In genomic region chr13:84096221-84096620, GRCh38 we compare ENCODE assay signal across 21 cellular contexts.
DNase-seq lines count a peak whose midpoint lies in the region; ATAC-seq, FAIRE-seq and TF ChIP-seq lines count a peak whose summit lies in the region.
"Had no signal": no experiment of that assay in that cellular context is flagged by ENCODE, and none has a peak within 500 bp of the region (broad histone marks: within the 10 kb centered on the region; RNA-seq: fewer than 3 reads in every experiment).

No MANE protein-coding gene starts in this region.

- H3K4me1 Mint-ChIP-seq in astrocyte (ENCODE audit: low read depth, unreplicated experiment) (no peaks in the 10 kb centered on the region), endodermal cell (no peaks in the 10 kb centered on the region)

- H3K36me3 Mint-ChIP-seq in astrocyte (ENCODE audit: low read depth, unreplicated experiment) (no peaks in the 10 kb centered on the region), endodermal cell (ENCODE audit: low read depth) (no peaks in the 10 kb centered on the region)
- H3K36me3 Mint-ChIP-seq: CD8-positive, alpha-beta T cell had no signal

- no peaks in the 10 kb centered on the region for H3K79me2 ChIP-seq in SK-N-SH (ENCODE audit: insufficient read depth)
- no peaks in the 10 kb centered on the region for H3K79me2 ChIP-seq in astrocyte (ENCODE audit: insufficient read depth, low read length)
- no peaks in the 10 kb centered on the region for H3K79me2 ChIP-seq in fibroblast of lung (ENCODE audit: control insufficient read depth, insufficient read depth, low read length)

- no peak overlapping the region for H3K4me3 Mint-ChIP-seq in astrocyte (ENCODE audit: unreplicated experiment)
- no peak overlapping the region for H3K4me3 Mint-ChIP-seq in endodermal cell
- H3K4me3 Mint-ChIP-seq: CD8-positive, alpha-beta T cell had no signal

- ATAC-seq in SK-N-SH treated with all-trans-retinoic acid at 6 μM for 48 hours: no peak
- no peak for ATAC-seq in stimulated activated naive CD8-positive, alpha-beta T cell treated with anti-CD3 and anti-CD28 coated beads, Interleukin-15, Interleukin-2, amounts not matched to agents 100 U/mL and 50 U/mL, for 24 hours
- ATAC-seq: CD8-positive, alpha-beta T cell; GM12878; HCT116; K562; Panc1; Right ventricle myocardium inferior had no signal

- no peak for TF ChIP-seq RAD21 in SK-N-SH (IDR thresholded peaks at IDR 0.05; ENCODE audit: low read length)

- POLR2A ChIA-PET in SK-N-SH (lab: Yijun Ruan, JAX): no interaction called here

- FAIRE-seq in astrocyte (lab: Jason Lieb, UNC): no peak
- FAIRE-seq in frontal cortex (lab: Jason Lieb, UNC): no peak
- FAIRE-seq: GM12878, K562 had no signal

- peaks cover 4% of the 10 kb centered on the region; the same call in 1 of the 2 replicates for H3K27me3 ChIP-seq in SK-N-SH (ENCODE audit: insufficient read depth)
- no peaks in the 10 kb centered on the region for H3K27me3 ChIP-seq in astrocyte (ENCODE audit: insufficient read depth, low read length)
- H3K27me3 ChIP-seq in fibroblast of lung (ENCODE audit: control insufficient read depth, insufficient read depth, low read length): no peaks in the 10 kb centered on the region
- no peaks in the 10 kb centered on the region for H3K27me3 ChIP-seq in endodermal cell (ENCODE audit: control insufficient read depth, insufficient read depth, low read length, poor library complexity, severe bottlenecking)
- H3K27me3 ChIP-seq: BLaER1, MG63 had no signal

- H3K27ac ChIP-seq in SK-N-SH (ENCODE audit: low read depth in 2 of 2, low read length in 1 of 2) (no peak overlapping the region), astrocyte (ENCODE audit: low read depth, low read length) (no peak overlapping the region), fibroblast of lung (ENCODE audit: insufficient read depth, low read length) (no peak overlapping the region), endodermal cell (ENCODE audit: low read depth, low read length) (no peak overlapping the region)
- H3K27ac ChIP-seq: 22Rv1, BLaER1 had no signal

- H4K20me1 ChIP-seq in SK-N-SH (ENCODE audit: insufficient read depth) (no peaks in the 10 kb centered on the region), astrocyte (ENCODE audit: insufficient read depth, low read length) (no peaks in the 10 kb centered on the region), fibroblast of lung (ENCODE audit: control insufficient read depth, extremely low read depth, insufficient read depth, low read length) (no peaks in the 10 kb centered on the region)
- H4K20me1 ChIP-seq: BLaER1 had no signal

- TF ChIP-seq EP300 in SK-N-SH (IDR thresholded peaks at IDR 0.05; ENCODE audit: borderline replicate concordance in 1 of 2, low read depth in 1 of 2, low read length in 1 of 2): no peak

- H3F3A ChIP-seq in SK-N-SH (replicated peaks; ENCODE audit: insufficient read depth): no peaks in the 10 kb centered on the region

- H3K9ac ChIP-seq in SK-N-SH (no peak overlapping the region), astrocyte (ENCODE audit: low read length) (no peak overlapping the region), fibroblast of lung (ENCODE audit: insufficient read depth, low read length) (no peak overlapping the region), endodermal cell (ENCODE audit: extremely low read depth, low read length, poor library complexity, severe bottlenecking) (no peak overlapping the region)
- H3K9ac ChIP-seq: BLaER1 had no signal

- no peaks in the 10 kb centered on the region for H3K36me3 ChIP-seq in SK-N-SH (replicated peaks in 1 of 2; ENCODE audit: control insufficient read depth in 1 of 2, insufficient read depth in 2 of 2, low read length in 1 of 2)
- no peaks in the 10 kb centered on the region for H3K36me3 ChIP-seq in astrocyte (ENCODE audit: insufficient read depth, low read length)
- H3K36me3 ChIP-seq in fibroblast of lung (ENCODE audit: control insufficient read depth, insufficient read depth, low read length): no peaks in the 10 kb centered on the region
- H3K36me3 ChIP-seq in endodermal cell (ENCODE audit: control insufficient read depth, insufficient read depth, low read length): no peaks in the 10 kb centered on the region
- H3K36me3 ChIP-seq: BLaER1, MG63 had no signal

- H2AFZ ChIP-seq in SK-N-SH (ENCODE audit: low read depth) (0 out of 2 replicates have a peak overlapping the region, but pooled peaks have one; percentile 0), astrocyte (ENCODE audit: low read depth, low read length) (no peak overlapping the region), fibroblast of lung (ENCODE audit: low read length) (no peak overlapping the region)

- TF ChIP-seq CTCF in SK-N-SH (IDR thresholded peaks at IDR 0.05): no peak
- TF ChIP-seq CTCF in astrocyte (IDR thresholded peaks at IDR 0.05; ENCODE audit: insufficient read depth, low read depth, low read length): no peak
- no peak for TF ChIP-seq CTCF in fibroblast of lung (conservative IDR thresholded peaks at IDR 0.05 in 1 of 2, IDR thresholded peaks at IDR 0.05 in 1 of 2; ENCODE audit: low read depth in 1 of 2, low read length in 2 of 2)
- no peak for TF ChIP-seq CTCF in endodermal cell (conservative IDR thresholded peaks at IDR 0.05)

- H3K4me2 ChIP-seq in SK-N-SH (no peak overlapping the region), astrocyte (ENCODE audit: low read length) (no peak overlapping the region), fibroblast of lung (ENCODE audit: extremely low read depth, insufficient read depth, low read length) (no peak overlapping the region)
- H3K4me2 ChIP-seq: BLaER1 had no signal

- 0% methylated on average over 1 of the region's 1 CpG for WGBS in SK-N-SH (ENCODE audit: low lambda C conversion rate)
- 71 to 94% methylated on average over 1 of the region's 1 CpG for WGBS in endodermal cell (ENCODE audit: insufficient coverage in 1 of 2, insufficient read length in 1 of 2), 2 experiments

- no peaks in the 10 kb centered on the region for H3K9me3 Mint-ChIP-seq in astrocyte (ENCODE audit: unreplicated experiment)
- H3K9me3 Mint-ChIP-seq in endodermal cell: no peaks in the 10 kb centered on the region
- H3K9me3 Mint-ChIP-seq: CD8-positive, alpha-beta T cell had no signal

- no peak for DNase-seq in SK-N-SH
- peak; percentile 18 for DNase-seq in astrocyte (ENCODE audit: low read depth)
- DNase-seq in fibroblast of lung (ENCODE audit: low read depth in 2 of 2): peak; percentile 3 to 39
- DNase-seq in NCI-H2081 treated with DMSO at 0.1 percent for 48 hours (lab: John Stamatoyannopoulos, UW): no peak
- DNase-seq in stimulated activated naive CD8-positive, alpha-beta T cell treated with anti-CD3 and anti-CD28 coated beads, Interleukin-15, Interleukin-2, amounts not matched to agents 100 U/mL and 50 U/mL, for 24 hours: no peak
- DNase-seq in endodermal cell: no peak
- DNase-seq in frontal cortex (ENCODE audit: low spot score in 2 of 2): no peak
- DNase-seq: CD8-positive, alpha-beta T cell; DMS79; GDM1; MG63; NCI-H1092 treated with DMSO at 0.1 percent for 48 hours; NCI-H524 treated with DMSO at 0.1 percent for 48 hours had no signal

- CTCF ChIA-PET in SK-N-SH (lab: Yijun Ruan, JAX): no interaction called here

- H3K27me3 Mint-ChIP-seq in astrocyte (ENCODE audit: low read depth, unreplicated experiment) (no peaks in the 10 kb centered on the region), endodermal cell (ENCODE audit: insufficient read depth) (no peaks in the 10 kb centered on the region)

- no peak overlapping the region for H3K4me3 ChIP-seq in SK-N-SH (ENCODE audit: low read depth in 2 of 2, low read length in 1 of 2)
- H3K4me3 ChIP-seq in astrocyte (ENCODE audit: insufficient read depth, low read depth, low read length): no peak overlapping the region
- H3K4me3 ChIP-seq in fibroblast of lung (replicated peaks in 1 of 4; ENCODE audit: control extremely low read depth in 1 of 4, insufficient read depth in 1 of 4, low read depth in 3 of 4, low read length in 4 of 4): no peak overlapping the region
- H3K4me3 ChIP-seq in endodermal cell (ENCODE audit: low read length): no peak overlapping the region
- H3K4me3 ChIP-seq: BLaER1, GM12878, K562, MG63 had no signal

- H3K9me2 ChIP-seq in SK-N-SH: no peaks in the 10 kb centered on the region

- H3K27ac Mint-ChIP-seq in astrocyte (ENCODE audit: unreplicated experiment): no peak overlapping the region
- H3K27ac Mint-ChIP-seq in endodermal cell: no peak overlapping the region
- H3K27ac Mint-ChIP-seq: CD8-positive, alpha-beta T cell had no signal

- no peaks in the 10 kb centered on the region for H3K9me3 ChIP-seq in SK-N-SH
- H3K9me3 ChIP-seq in astrocyte (ENCODE audit: insufficient read depth, low read depth, low read length): no peaks in the 10 kb centered on the region
- H3K9me3 ChIP-seq in fibroblast of lung (ENCODE audit: control insufficient read depth, insufficient read depth, low read depth, low read length): no peaks in the 10 kb centered on the region
- H3K9me3 ChIP-seq in endodermal cell (ENCODE audit: control insufficient read depth, low read length): no peaks in the 10 kb centered on the region
- H3K9me3 ChIP-seq: BLaER1, MG63 had no signal

- H3K4me1 ChIP-seq in SK-N-SH (ENCODE audit: control insufficient read depth in 1 of 2, insufficient read depth in 2 of 2, low read depth in 1 of 2, low read length in 1 of 2): no peaks in the 10 kb centered on the region
- H3K4me1 ChIP-seq in astrocyte (ENCODE audit: insufficient read depth, low read length): no peaks in the 10 kb centered on the region
- no peaks in the 10 kb centered on the region for H3K4me1 ChIP-seq in fibroblast of lung (ENCODE audit: control insufficient read depth, extremely low read depth, insufficient read depth, low read length)
- no peaks in the 10 kb centered on the region for H3K4me1 ChIP-seq in endodermal cell (ENCODE audit: control insufficient read depth, insufficient read depth, low read length)
- H3K4me1 ChIP-seq: BLaER1 had no signal

TF ChIP-seq in SK-N-SH, 30 proteins besides CTCF, POLR2A, EP300 and RAD21:
- TF ChIP-seq, protein P1, sequence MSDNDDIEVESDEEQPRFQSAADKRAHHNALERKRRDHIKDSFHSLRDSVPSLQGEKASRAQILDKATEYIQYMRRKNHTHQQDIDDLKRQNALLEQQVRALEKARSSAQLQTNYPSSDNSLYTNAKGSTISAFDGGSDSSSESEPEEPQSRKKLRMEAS (IDR thresholded peaks at IDR 0.05; ENCODE audit: low read depth): no peak
- TF ChIP-seq RFX5 (IDR thresholded peaks at IDR 0.05; ENCODE audit: low read length) (no peak), FOSL2 (IDR thresholded peaks at IDR 0.05; ENCODE audit: borderline replicate concordance, low read depth) (no peak), GATA2 (CRISPR knock-in tag; IDR thresholded peaks at IDR 0.05) (no peak), CHD2 (IDR thresholded peaks at IDR 0.05; ENCODE audit: low read length, partially characterized antibody) (no peak)
TF ChIP-seq in SK-N-SH: peak in this region for 0.

TF ChIP-seq in SK-N-SH treated with all-trans-retinoic acid at 6 μM for 48 hours, 23 proteins besides CTCF, POLR2A, EP300 and RAD21 (continues in another document):
- TF ChIP-seq ESRRG (CRISPR knock-in tag; IDR thresholded peaks at IDR 0.05): no peak
- TF ChIP-seq ISL1 (CRISPR knock-in tag; IDR thresholded peaks at IDR 0.05): no peak
- TF ChIP-seq ZFP30 (CRISPR knock-in tag; IDR thresholded peaks at IDR 0.05): no peak
- TF ChIP-seq ZNF565 (CRISPR knock-in tag; conservative IDR thresholded peaks at IDR 0.05; ENCODE audit: low read depth): no peak

Comparison
In these comparisons a context has a peak if more than half of its experiments do, and no peak if none do; other contexts are left out.
1. DNase-seq: peak in astrocyte (single experiment) and fibroblast of lung (2 of 2); none in SK-N-SH (single experiment), NCI-H2081 treated with DMSO at 0.1 percent for 48 hours (single experiment), stimulated activated naive CD8-positive, alpha-beta T cell treated with anti-CD3 and anti-CD28 coated beads, Interleukin-15, Interleukin-2, amounts not matched to agents 100 U/mL and 50 U/mL, for 24 hours (single experiment), endodermal cell (single experiment) and frontal cortex (0 of 2).